Comparison of ENCODE assay signal across 8 cellular contexts in genomic region chr18:8988262-8988871, GRCh38.
DNase-seq lines count a peak whose midpoint lies in the region; ATAC-seq and TF ChIP-seq lines count a peak whose summit lies in the region.

No MANE protein-coding gene starts in this region.

- H3K4me1 ChIP-seq in IMR-90 (ENCODE audit: control insufficient read depth, insufficient read depth, low read length) (peaks cover 14% of the 10 kb centered on the region), PC-9 (replicated peaks; ENCODE audit: insufficient read depth) (no peaks in the 10 kb centered on the region; the same call in 1 of the 2 replicates), transverse colon (no peaks in the 10 kb centered on the region)

- TF ChIP-seq RAD21 in IMR-90 (IDR thresholded peaks at IDR 0.05; ENCODE audit: low read length), result peak; percentile 98

- in situ Hi-C loops in IMR-90 (cut with MboI; ENCODE audit: low sequenced_read_pairs) (loop anchor here (5.0 kb wide), 1 partner anchor 331 kb away; no protein-coding TSS in a partner anchor), transverse colon (cut with MboI; ENCODE audit: low pct_ligation_motif_present in 1 of 4, low pct_unique_long_range_greater_than_20kb in 1 of 4, low sequenced_read_pairs in 3 of 4) (loop anchor here (10.0 to 25.0 kb wide), 5 partner anchors 284 to 501 kb away; partner anchors contain the start of gene MTCL1 (in 1 of the 4))

- H3K79me1 ChIP-seq in IMR-90 (ENCODE audit: low read depth in 1 of 2, low read length in 2 of 2), result no peaks in the 10 kb centered on the region

- no peaks in the 10 kb centered on the region for H3K27me3 ChIP-seq in IMR-90 (ENCODE audit: control insufficient read depth, insufficient read depth, low read length)
- no peaks in the 10 kb centered on the region for H3K27me3 ChIP-seq in PC-9 (ENCODE audit: insufficient read depth, low read depth)
- H3K27me3 ChIP-seq in transverse colon, result peaks cover 2% of the 10 kb centered on the region

- peak overlapping the region; percentile 70 for H2BK120ac ChIP-seq in IMR-90 (ENCODE audit: low read depth, low read length)

- CTCF ChIA-PET in IMR-90 (lab: Yijun Ruan, JAX), result interaction anchor here (0.6 to 2.2 kb wide), 15 partner anchors 10 to 509 kb away, joined by 3 to 19 read pairs (median 3); no protein-coding TSS in a partner anchor
- CTCF ChIA-PET in PC-9 (lab: Charles Lee), result interaction anchor here (0.6 to 1.7 kb wide), 8 partner anchors 188 to 1198 kb away, joined by 3 to 7 read pairs (median 4); no protein-coding TSS in a partner anchor

- intact Hi-C loops in IMR-90 (cut with micrococcal nuclease) (loop anchor here (1.0 to 5.0 kb wide), 5 partner anchors 187 to 510 kb away; no protein-coding TSS in a partner anchor), PC-9 (cut with micrococcal nuclease; ENCODE audit: unreplicated experiment) (loop anchor here (1.0 to 10.0 kb wide), 4 partner anchors 160 to 1764 kb away; no protein-coding TSS in a partner anchor), transverse colon (cut with DNase I; ENCODE audit: low total_unique reads) (loop anchor here (5.0 kb wide), 2 partner anchors 291 to 336 kb away; no protein-coding TSS in a partner anchor)

- H3K56ac ChIP-seq in IMR-90 (ENCODE audit: extremely low read depth, insufficient read depth, low read length), result no peak overlapping the region

- peak; percentile 89 for TF ChIP-seq CTCF in IMR-90 (conservative IDR thresholded peaks at IDR 0.05; ENCODE audit: low read depth, low read length)
- peak; percentile 85 for TF ChIP-seq CTCF in PC-9 (conservative IDR thresholded peaks at IDR 0.05)
- peak; percentile 91 for TF ChIP-seq CTCF in fibroblast of villous mesenchyme (IDR thresholded peaks at IDR 0.05; ENCODE audit: insufficient read depth, low read depth, low read length)
- TF ChIP-seq CTCF in transverse colon (IDR thresholded peaks at IDR 0.05), result peak; percentile 68 to 79 (median 70)

- peak overlapping the region; percentile 73 for H2BK20ac ChIP-seq in IMR-90 (ENCODE audit: low read depth, low read length)

- no peak overlapping the region for H3K23ac ChIP-seq in IMR-90 (ENCODE audit: low read depth, low read length)

- H3K14ac ChIP-seq in IMR-90 (replicated peaks; ENCODE audit: low read depth, low read length), result no peak overlapping the region

- ATAC-seq in GM19452 (IDR thresholded peaks at IDR 0.05; ENCODE audit: unreplicated experiment), result peak; percentile 85
- peak; percentile 86 for ATAC-seq in IMR-90 (ENCODE audit: low read depth)

- no peaks in the 10 kb centered on the region for H3F3A ChIP-seq in PC-9 (ENCODE audit: insufficient read depth, low read depth)

- H2AFZ ChIP-seq in IMR-90 (replicated peaks; ENCODE audit: low read length, poor library complexity), result no peak overlapping the region
- no peak overlapping the region for H2AFZ ChIP-seq in PC-9

- H3K36me3 ChIP-seq in IMR-90 (ENCODE audit: control insufficient read depth, insufficient read depth, low read length), result no peaks in the 10 kb centered on the region
- H3K36me3 ChIP-seq in PC-9 (ENCODE audit: low read depth), result no peaks in the 10 kb centered on the region
- no peaks in the 10 kb centered on the region for H3K36me3 ChIP-seq in transverse colon

- H3K79me2 ChIP-seq in PC-9 (ENCODE audit: low read depth), result no peaks in the 10 kb centered on the region

- no peak overlapping the region for H3K9ac ChIP-seq in IMR-90 (ENCODE audit: low read depth, low read length)

- 0% methylated on average over 6 of the region's 10 CpGs; no CpG with 5 or more reads in 1 of the 2 experiments for WGBS in IMR-90 (ENCODE audit: extremely low coverage in 2 of 2, insufficient read length in 1 of 2), 2 experiments
- WGBS in transverse colon (ENCODE audit: low coverage in 1 of 2), 2 donors, result 24 to 29% methylated on average over 9 to 10 of the region's 10 CpGs

- peak overlapping the region; percentile 1; the same call in 1 of the 3 replicates for H2BK15ac ChIP-seq in IMR-90 (ENCODE audit: low read depth, low read length)

- H3K9me3 ChIP-seq in IMR-90 (ENCODE audit: control insufficient read depth, insufficient read depth, low read length), result no peaks in the 10 kb centered on the region
- no peaks in the 10 kb centered on the region for H3K9me3 ChIP-seq in PC-9 (ENCODE audit: insufficient read depth, low read depth)
- H3K9me3 ChIP-seq in transverse colon, result no peaks in the 10 kb centered on the region

- BruUV-seq in IMR-90 (replicated peaks; lab: Mats Ljungman, UMichigan) (no TSS peak), PC-9 (replicated peaks; lab: Mats Ljungman, UMichigan) (no TSS peak)

- peak overlapping the region; percentile 70 for H3K4ac ChIP-seq in IMR-90 (ENCODE audit: low read depth, low read length)

- dilution Hi-C loops in IMR-90 (cut with HindIII; ENCODE audit: low sequenced_read_pairs, unreplicated experiment), result loop anchor here (25.0 kb wide), 1 partner anchor 301 kb away; no protein-coding TSS in a partner anchor

- peak overlapping the region; percentile 10 for H2AK9ac ChIP-seq in IMR-90 (replicated peaks; ENCODE audit: low read depth, low read length, poor library complexity)

- POLR2A ChIA-PET in IMR-90 (lab: Charles Lee; ENCODE audit: unreplicated experiment) (interaction anchor here (0.6 kb wide), 1 partner anchor 148 kb away, joined by 3 read pairs; no protein-coding TSS in a partner anchor), PC-9 (lab: Charles Lee; ENCODE audit: unreplicated experiment) (no interaction called here)

- no peaks in the 10 kb centered on the region for H3K9me2 ChIP-seq in PC-9 (ENCODE audit: insufficient read depth)

- H2AK5ac ChIP-seq in IMR-90 (ENCODE audit: low read depth, low read length), result peak overlapping the region; percentile 82; the same call in 1 of the 2 replicates

- no peak overlapping the region for H3K27ac ChIP-seq in IMR-90 (ENCODE audit: insufficient read depth, low read length)
- no peak overlapping the region for H3K27ac ChIP-seq in PC-9
- H3K27ac ChIP-seq in transverse colon, result peak overlapping the region in 2 of 4 donors; percentile 38 to 49

- H3K18ac ChIP-seq in IMR-90 (ENCODE audit: low read depth, low read length), result no peak overlapping the region

- TF ChIP-seq POLR2A in IMR-90 (IDR thresholded peaks at IDR 0.05; ENCODE audit: low read depth, low read length), result peak; percentile 42; the same call in 1 of the 2 replicates
- no peak for TF ChIP-seq POLR2A in transverse colon (IDR thresholded peaks at IDR 0.05)

- H3K4me3 ChIP-seq in IMR-90 (ENCODE audit: insufficient read depth, low read depth, low read length), result no peak overlapping the region
- H3K4me3 ChIP-seq in PC-9, result no peak overlapping the region
- H3K4me3 ChIP-seq in fibroblast of villous mesenchyme (ENCODE audit: low read depth, low read length), result no peak overlapping the region
- no peak overlapping the region for H3K4me3 ChIP-seq in transverse colon

- H4K91ac ChIP-seq in IMR-90 (ENCODE audit: insufficient read depth, low read depth, low read length), result no peak overlapping the region

- TF ChIP-seq EP300 in transverse colon (IDR thresholded peaks at IDR 0.05; ENCODE audit: low read depth), result no peak

- H4K20me1 ChIP-seq in IMR-90 (ENCODE audit: insufficient read depth, low read length) (no peaks in the 10 kb centered on the region), PC-9 (ENCODE audit: insufficient read depth) (no peaks in the 10 kb centered on the region)

- H4K8ac ChIP-seq in IMR-90 (ENCODE audit: low read depth in 2 of 2, low read length in 2 of 2), result no peak overlapping the region

- H3K9me1 ChIP-seq in IMR-90 (ENCODE audit: insufficient read depth, low read length), result no peaks in the 10 kb centered on the region

- peak; percentile 61 for DNase-seq in CD1c-positive myeloid dendritic cell (ENCODE audit: extremely low spot score)
- peak; percentile 69 for DNase-seq in IMR-90
- DNase-seq in PC-9, result peak; percentile 43 to 49
- DNase-seq in activated T-helper 1 cell treated with Interleukin-2 at 50 U/mL for 16 hours (ENCODE audit: low read depth), result peak; percentile 17
- peak; percentile 68 for DNase-seq in fibroblast of villous mesenchyme (ENCODE audit: low read depth)
- peak; percentile 24 for DNase-seq in occipital lobe (lab: John Stamatoyannopoulos, UW)
- peak; percentile 57 for DNase-seq in transverse colon

- H3K4me2 ChIP-seq in IMR-90 (ENCODE audit: low read depth, low read length) (no peak overlapping the region), PC-9 (no peak overlapping the region)

- no peak overlapping the region for H4K5ac ChIP-seq in IMR-90 (ENCODE audit: low read depth, low read length)

- no peak overlapping the region for H2BK5ac ChIP-seq in IMR-90 (ENCODE audit: low read depth, low read length, poor library complexity, severe bottlenecking)

TF ChIP-seq in IMR-90, 13 proteins besides CTCF, POLR2A, EP300 and RAD21:
- TF ChIP-seq SMC3 (IDR thresholded peaks at IDR 0.05; ENCODE audit: low read depth, low read length) (peak; percentile 92), CEBPB (IDR thresholded peaks at IDR 0.05; ENCODE audit: low read depth, low read length) (peak; percentile 61), CHD1 (IDR thresholded peaks at IDR 0.05; ENCODE audit: low read depth, low read length) (0 out of 2 replicates have a peak, but pooled peaks have one; percentile 75), ELK1 (IDR thresholded peaks at IDR 0.05; ENCODE audit: borderline replicate concordance, low read depth, low read length) (no peak), MAFK (IDR thresholded peaks at IDR 0.05; ENCODE audit: low read depth, low read length) (no peak), NFE2L2 (IDR thresholded peaks at IDR 0.05; ENCODE audit: low read depth, low read length) (no peak)

Comparison
In these comparisons a context has a peak if more than half of its experiments do, and no peak if none do; other contexts are left out.
1. DNase-seq: peak in every context shown above with its lines; median percentile 69 in IMR-90; 68 in fibroblast of villous mesenchyme; 61 in CD1c-positive myeloid dendritic cell; 57 in transverse colon; 46 in PC-9; 24 in occipital lobe; 17 in activated T-helper 1 cell treated with Interleukin-2 at 50 U/mL for 16 hours.